In genomic region chr6:10414766-10415592, GRCh38 we compare ENCODE assay signal across 8 cellular contexts. TPM values are rescaled to one million over a fixed set of nuclear protein-coding genes. Genes with fewer than 3 reads are reported as not detected.
A peak's percentile ranks its signal among the peaks of the same experiment; 100 is the strongest.
DNase-seq lines count a peak whose midpoint lies in the region; ATAC-seq and TF ChIP-seq lines count a peak whose summit lies in the region.

TSS of gene TFAP2A (minus strand) at chr6:10415074. CDS start at chr6:10414991, 83 bp downstream.

- no peaks in the 10 kb centered on the region for H3K79me2 ChIP-seq in GM23338 (replicated peaks; ENCODE audit: insufficient read depth)

- H3K27me3 ChIP-seq in GM23338 (ENCODE audit: insufficient read depth): peaks cover 98% of the 10 kb centered on the region

- H3K27ac ChIP-seq in 22Rv1: peak within 1 kb of the TSS; percentile 99
- no peak within 1 kb of the TSS for H3K27ac ChIP-seq in GM23338 (ENCODE audit: low read depth)

- intact Hi-C loops in activated CD8-positive, alpha-beta T cell treated with anti-CD3 and anti-CD28 coated beads for 36 hours (cut with micrococcal nuclease): loop anchor here (10.0 kb wide), 1 partner anchor 470 kb away; the partner anchor contains the start of genes GCM2 and SYCP2L

- peaks cover 97% of the 10 kb centered on the region for H3K27me3 Mint-ChIP-seq in GM23338 (ENCODE audit: insufficient read depth, low read depth, poor library complexity)
- H3K27me3 Mint-ChIP-seq in activated CD8-positive, alpha-beta T cell treated with anti-CD3 and anti-CD28 coated beads for 36 hours: peaks cover 87% of the 10 kb centered on the region

- peaks cover 21% of the 10 kb centered on the region for H4K20me1 ChIP-seq in GM23338 (replicated peaks; ENCODE audit: insufficient read depth)

- peak within 1 kb of the TSS; percentile 54 for H3K4me3 ChIP-seq in GM23338

- peaks cover 62% of the 10 kb centered on the region for H3F3A ChIP-seq in GM23338 (replicated peaks; ENCODE audit: low read depth)

- H3K4me3 Mint-ChIP-seq in GM23338: peak within 1 kb of the TSS; percentile 65
- H3K4me3 Mint-ChIP-seq in activated CD8-positive, alpha-beta T cell treated with anti-CD3 and anti-CD28 coated beads for 36 hours: peak within 1 kb of the TSS; percentile 70

- DNase-seq in GM23338 (ENCODE audit: low spot score) (peak; percentile 95), iris pigment epithelial cell (ENCODE audit: low read depth) (peak; percentile 69), C1 segment of cervical spinal cord (lab: John Stamatoyannopoulos, UW) (no peak), NCI-H2196 treated with DMSO at 0.1 percent for 48 hours (lab: John Stamatoyannopoulos, UW; ENCODE audit: unreplicated experiment) (no peak)
- no peak for DNase-seq in activated CD8-positive, alpha-beta T cell treated with anti-CD3 and anti-CD28 coated beads for 36 hours

- H3K9me2 ChIP-seq in GM23338 (ENCODE audit: insufficient read depth): no peaks in the 10 kb centered on the region

- H3K4me2 ChIP-seq in GM23338: peak within 1 kb of the TSS; percentile 84

- no peak within 1 kb of the TSS for H3K27ac Mint-ChIP-seq in GM23338
- H3K27ac Mint-ChIP-seq in activated CD8-positive, alpha-beta T cell treated with anti-CD3 and anti-CD28 coated beads for 36 hours: no peak within 1 kb of the TSS

- POLR2A ChIA-PET in activated CD8-positive, alpha-beta T cell treated with anti-CD3 and anti-CD28 coated beads for 36 hours (lab: Charles Lee): interaction anchor here (1.2 to 1.8 kb wide), 4 partner anchors 10 to 31 kb away, joined by 3 to 5 read pairs (median 5); no protein-coding TSS in a partner anchor

- H3K9me3 Mint-ChIP-seq in GM23338: peaks cover 9% of the 10 kb centered on the region
- H3K9me3 Mint-ChIP-seq in activated CD8-positive, alpha-beta T cell treated with anti-CD3 and anti-CD28 coated beads for 36 hours: peaks cover 7% of the 10 kb centered on the region

- peak; percentile 3 for ATAC-seq in GM23338
- ATAC-seq in activated CD8-positive, alpha-beta T cell treated with anti-CD3 and anti-CD28 coated beads for 36 hours: no peak
- no peak for ATAC-seq in GM21576 (IDR thresholded peaks at IDR 0.05; ENCODE audit: unreplicated experiment)
- ATAC-seq in HG02884 (IDR thresholded peaks at IDR 0.05; ENCODE audit: unreplicated experiment): no peak

- H3K36me3 Mint-ChIP-seq in GM23338 (ENCODE audit: low read depth): 0 out of 3 replicates have a peak, but pooled peaks cover 3% of the 10 kb centered on the region
- H3K36me3 Mint-ChIP-seq in activated CD8-positive, alpha-beta T cell treated with anti-CD3 and anti-CD28 coated beads for 36 hours (ENCODE audit: low read depth): peaks cover 18% of the 10 kb centered on the region

- peak within 1 kb of the TSS; percentile 73 for H2AFZ ChIP-seq in GM23338

- no peaks in the 10 kb centered on the region for H3K36me3 ChIP-seq in GM23338 (ENCODE audit: insufficient read depth)

- H3K4me1 Mint-ChIP-seq in GM23338: peaks cover 66% of the 10 kb centered on the region
- peaks cover 39% of the 10 kb centered on the region for H3K4me1 Mint-ChIP-seq in activated CD8-positive, alpha-beta T cell treated with anti-CD3 and anti-CD28 coated beads for 36 hours (ENCODE audit: low read depth)

- peaks cover 70% of the 10 kb centered on the region for H3K4me1 ChIP-seq in GM23338 (ENCODE audit: insufficient read depth)

- TF ChIP-seq CTCF in 22Rv1 (IDR thresholded peaks at IDR 0.05) (peak; percentile 63), GM23338 (conservative IDR thresholded peaks at IDR 0.05; ENCODE audit: low read depth in 2 of 2) (peak in 1 of 2 experiments; percentile 61; a peak in 3 of 4 replicates)
- no peak for TF ChIP-seq CTCF in activated CD8-positive, alpha-beta T cell treated with anti-CD3 and anti-CD28 coated beads for 36 hours (IDR thresholded peaks at IDR 0.05)

- CTCF ChIA-PET in activated CD8-positive, alpha-beta T cell treated with anti-CD3 and anti-CD28 coated beads for 36 hours (lab: Charles Lee): interaction anchor here (1.1 to 2.9 kb wide), 6 partner anchors 9 to 51 kb away, joined by 3 to 23 read pairs (median 4); no protein-coding TSS in a partner anchor

TF ChIP-seq in GM23338, 12 proteins besides CTCF, POLR2A, EP300 and RAD21 (continues in another document):
- TF ChIP-seq ZNF114 (CRISPR knock-in tag; IDR thresholded peaks at IDR 0.05) (no peak), JUNB (IDR thresholded peaks at IDR 0.05; ENCODE audit: unreplicated experiment) (no peak), ETS1 (IDR thresholded peaks at IDR 0.05) (no peak), REST (IDR thresholded peaks at IDR 0.05; ENCODE audit: unreplicated experiment) (no peak), EZH2phosphoT487 (IDR thresholded peaks at IDR 0.05; ENCODE audit: unreplicated experiment) (peak; percentile 97), CREB1 (CRISPR knock-in tag; IDR thresholded peaks at IDR 0.05; ENCODE audit: low read depth) (no peak), ZNF331 (CRISPR knock-in tag; IDR thresholded peaks at IDR 0.05; ENCODE audit: low read depth) (no peak), NANOG (IDR thresholded peaks at IDR 0.05; ENCODE audit: borderline replicate concordance) (0 out of 2 replicates have a peak, but pooled peaks have one; percentile 26)

RNA-seq across cellular contexts. Expression of gene TFAP2A, which starts in this region (rescaled TPM):
- not detected in 2 replicates for total RNA-seq in GM23338 (2014; rRNA removed; shearing (Covaris generic))
- 0.21 TPM in 1 of 2 replicates, not detected in the other for polyA plus RNA-seq in GM23338 (2016; fragmentation: Nextera tagmentation; extraction: Ambion mirVana)
- not detected for total RNA-seq in activated CD8-positive, alpha-beta T cell treated with anti-CD3 and anti-CD28 coated beads for 36 hours

Comparison
In these comparisons a context has a peak if more than half of its experiments do, and no peak if none do; other contexts are left out.
1. Peak in DNase-seq, ATAC-seq, H3K4me3 ChIP-seq and H3K4me2 ChIP-seq in GM23338; RNA of the gene not detected or under 1 TPM.